Comparison of ENCODE assay signal across 9 cellular contexts in the genomic region with DNA sequence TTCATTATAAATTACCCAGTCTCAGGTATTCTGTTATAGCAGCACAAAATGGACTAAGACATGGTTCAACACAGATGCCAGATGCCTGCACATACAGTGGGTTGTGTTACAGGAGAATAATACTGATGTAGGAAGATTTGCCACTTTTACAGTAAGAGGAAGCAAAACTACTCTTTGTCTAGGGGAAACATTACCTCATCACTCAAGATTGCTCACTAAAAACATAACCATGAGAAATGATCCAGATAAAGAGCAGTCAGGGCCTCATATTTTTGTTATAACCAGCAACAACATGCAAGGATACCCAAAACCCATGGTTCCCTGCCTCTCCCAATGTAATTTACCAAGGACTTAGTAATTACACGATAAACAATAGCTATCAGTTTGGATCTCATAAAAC. TPM values are rescaled to one million over a fixed set of nuclear protein-coding genes. Genes with fewer than 3 reads are reported as not detected.
A peak's percentile ranks its signal among the peaks of the same experiment; 100 is the strongest.
DNase-seq lines count a peak whose midpoint lies in the region; ATAC-seq and TF ChIP-seq lines count a peak whose summit lies in the region.
"Had no signal": no experiment of that assay in that cellular context is flagged by ENCODE, and none has a peak within 500 bp of the region (broad histone marks: within the 10 kb centered on the region; RNA-seq: fewer than 3 reads in every experiment).

No MANE protein-coding gene starts in this region.

- H3K4me1 Mint-ChIP-seq in activated CD8-positive, alpha-beta memory T cell treated with anti-CD3 and anti-CD28 coated beads, Interleukin-2, amount 10 ng/mL, durations not matched to agents 7 days and 5 days = no peaks in the 10 kb centered on the region

- H3K9me3 Mint-ChIP-seq in activated CD8-positive, alpha-beta memory T cell treated with anti-CD3 and anti-CD28 coated beads, Interleukin-2, amount 10 ng/mL, durations not matched to agents 7 days and 5 days (ENCODE audit: low read depth) = peaks cover 3% of the 10 kb centered on the region

- TF ChIP-seq CTCF in astrocyte of the spinal cord (IDR thresholded peaks at IDR 0.05; ENCODE audit: low read depth, low read length) = no peak
- TF ChIP-seq CTCF in PC-3 (conservative IDR thresholded peaks at IDR 0.05; ENCODE audit: low read depth, low read length) = no peak

- no peak overlapping the region for H3K4me3 ChIP-seq in astrocyte of the spinal cord (ENCODE audit: low read depth, low read length)
- H3K4me3 ChIP-seq in PC-3 (ENCODE audit: low read length) = no peak overlapping the region

- no peaks in the 10 kb centered on the region for H3K36me3 ChIP-seq in PC-3 (ENCODE audit: low read depth, low read length)

- H3K27ac Mint-ChIP-seq in activated CD8-positive, alpha-beta memory T cell treated with anti-CD3 and anti-CD28 coated beads, Interleukin-2, amount 10 ng/mL, durations not matched to agents 7 days and 5 days = no peak overlapping the region

- in situ Hi-C loops in astrocyte of the spinal cord (cut with HindIII; ENCODE audit: low sequenced_read_pairs) = no loop called here

- H3K4me3 Mint-ChIP-seq in activated CD8-positive, alpha-beta memory T cell treated with anti-CD3 and anti-CD28 coated beads, Interleukin-2, amount 10 ng/mL, durations not matched to agents 7 days and 5 days = no peak overlapping the region

- no peak overlapping the region for H2AFZ ChIP-seq in PC-3 (ENCODE audit: low read length)

- BruUV-seq in PC-3 (replicated peaks; lab: Mats Ljungman, UMichigan) = no TSS peak

- CTCF ChIA-PET in activated CD8-positive, alpha-beta memory T cell treated with anti-CD3 and anti-CD28 coated beads, Interleukin-2, amount 10 ng/mL, durations not matched to agents 7 days and 5 days (lab: Charles Lee) = interaction anchor here (1.2 kb wide), 1 partner anchor 341 kb away, joined by 3 read pairs; no protein-coding TSS in a partner anchor
- CTCF ChIA-PET in PC-3 (lab: Charles Lee) = no interaction called here

- no peaks in the 10 kb centered on the region for H3K27me3 ChIP-seq in PC-3 (ENCODE audit: low read length)

- H3K9me3 ChIP-seq in PC-3 (ENCODE audit: low read length) = no peaks in the 10 kb centered on the region

- H3K4me1 ChIP-seq in PC-3 (ENCODE audit: insufficient read depth, low read length) = peaks cover 16% of the 10 kb centered on the region

- no peaks in the 10 kb centered on the region for H4K20me1 ChIP-seq in PC-3 (ENCODE audit: low read length)

- H3K4me2 ChIP-seq in PC-3 (ENCODE audit: low read length) = no peak overlapping the region

- DNase-seq in astrocyte of the spinal cord (ENCODE audit: low read depth, low spot score) (peak; percentile 73), pons (ENCODE audit: low spot score) (peak; percentile 38), Ammon's horn (ENCODE audit: low spot score) (no peak), GF-D8 (lab: John Stamatoyannopoulos, UW) (no peak), PC-3 (no peak)
- DNase-seq in activated CD8-positive, alpha-beta memory T cell treated with anti-CD3 and anti-CD28 coated beads, Interleukin-2, amount 10 ng/mL, durations not matched to agents 7 days and 5 days = no peak
- DNase-seq: effector memory CD4-positive, alpha-beta T cell had no signal

- H3K36me3 Mint-ChIP-seq in activated CD8-positive, alpha-beta memory T cell treated with anti-CD3 and anti-CD28 coated beads, Interleukin-2, amount 10 ng/mL, durations not matched to agents 7 days and 5 days = no peaks in the 10 kb centered on the region

- H3K79me2 ChIP-seq in PC-3 (ENCODE audit: low read length) = no peaks in the 10 kb centered on the region

- H3K27me3 Mint-ChIP-seq in activated CD8-positive, alpha-beta memory T cell treated with anti-CD3 and anti-CD28 coated beads, Interleukin-2, amount 10 ng/mL, durations not matched to agents 7 days and 5 days = peaks cover 13% of the 10 kb centered on the region

- no peak overlapping the region for H3K9ac ChIP-seq in PC-3 (ENCODE audit: low read length)

- no peaks in the 10 kb centered on the region for H3K9me2 ChIP-seq in PC-3 (replicated peaks; ENCODE audit: low read length)

- H3K27ac ChIP-seq in PC-3 (ENCODE audit: low read length) = no peak overlapping the region

- H3F3A ChIP-seq in PC-3 (ENCODE audit: low read length, unreplicated experiment) = no peaks in the 10 kb centered on the region

- ATAC-seq in GM18520 (IDR thresholded peaks at IDR 0.05; ENCODE audit: unreplicated experiment) = peak; percentile 68
- peak; percentile 58 for ATAC-seq in HG02938 (IDR thresholded peaks at IDR 0.05; ENCODE audit: unreplicated experiment)
- ATAC-seq in activated CD8-positive, alpha-beta memory T cell treated with anti-CD3 and anti-CD28 coated beads, Interleukin-2, amount 10 ng/mL, durations not matched to agents 7 days and 5 days = no peak
- no peak for ATAC-seq in PC-3

- POLR2A ChIA-PET in PC-3 (lab: Charles Lee; ENCODE audit: unreplicated experiment) = no interaction called here

- intact Hi-C loops in PC-3 (cut with micrococcal nuclease) = loop anchor here (2.0 kb wide), 1 partner anchor 25 kb away; no protein-coding TSS in a partner anchor

RNA-seq across cellular contexts. Expression of gene DPYSL3, which starts 28.0 kb away (rescaled TPM):
- under 1 TPM in 1 of 2 experiments, not detected in 1; 0.30 TPM for total RNA-seq in activated CD8-positive, alpha-beta memory T cell treated with anti-CD3 and anti-CD28 coated beads, Interleukin-2, amount 10 ng/mL, durations not matched to agents 7 days and 5 days
- 19.5 and 20.6 TPM in 2 replicates for total RNA-seq in PC-3 (2014; rRNA removed)

Comparison
In these comparisons a context has a peak if more than half of its experiments do, and no peak if none do; other contexts are left out.
1. ATAC-seq: peak in GM18520 (single experiment) and HG02938 (single experiment); none in activated CD8-positive, alpha-beta memory T cell treated with anti-CD3 and anti-CD28 coated beads, Interleukin-2, amount 10 ng/mL, durations not matched to agents 7 days and 5 days (single experiment) and PC-3 (single experiment).
2. DNase-seq: peak in astrocyte of the spinal cord (single experiment) and pons (single experiment); none in activated CD8-positive, alpha-beta memory T cell treated with anti-CD3 and anti-CD28 coated beads, Interleukin-2, amount 10 ng/mL, durations not matched to agents 7 days and 5 days (single experiment), Ammon's horn (single experiment), GF-D8 (single experiment) and PC-3 (single experiment).
3. RNA of gene DPYSL3, which starts 28.0 kb away (total RNA-seq): 19.5 to 20.6 TPM in PC-3; 0.30 TPM in activated CD8-positive, alpha-beta memory T cell treated with anti-CD3 and anti-CD28 coated beads, Interleukin-2, amount 10 ng/mL, durations not matched to agents 7 days and 5 days; every median in the first group is over 10 times any median in the second.